8 cellular contexts compared by ENCODE assay signal in the genomic region with DNA sequence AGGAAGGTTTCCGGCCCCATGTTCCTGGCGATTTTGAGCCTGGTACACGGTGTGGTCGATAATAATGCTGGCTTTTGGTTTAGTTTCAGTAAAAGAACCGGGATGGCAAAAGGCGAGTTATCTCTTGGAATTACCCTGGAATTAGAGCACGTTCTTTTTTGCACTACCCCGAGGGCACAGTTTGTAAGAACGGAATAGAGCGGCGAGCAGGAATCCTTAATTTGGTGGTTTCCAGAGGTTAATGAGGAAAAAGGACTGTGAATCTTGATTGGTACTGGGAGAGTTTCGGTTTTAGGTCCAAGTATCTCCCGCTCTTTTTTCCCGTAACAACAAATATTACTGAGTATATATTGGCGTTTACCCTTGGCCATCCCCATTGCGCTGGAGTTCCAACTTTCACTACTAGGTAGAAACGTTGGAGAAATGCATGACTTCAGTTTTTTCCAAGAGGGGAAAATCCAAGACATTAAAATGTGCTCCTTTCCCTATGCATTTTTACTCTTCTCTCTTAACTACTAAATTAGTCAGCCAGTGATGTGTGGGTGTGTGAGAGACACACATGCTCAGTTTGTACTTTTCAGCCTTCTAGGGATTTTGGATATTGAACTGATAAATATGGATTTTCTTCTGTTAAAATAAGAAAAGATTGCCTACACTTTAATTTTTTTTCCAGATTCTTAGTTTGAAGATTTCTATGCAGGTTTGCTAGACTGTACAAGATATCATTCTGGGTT.
DNase-seq lines count a peak whose midpoint lies in the region; ATAC-seq and TF ChIP-seq lines count a peak whose summit lies in the region.

No MANE protein-coding gene starts in this region.

- peak overlapping the region; percentile 95 to 99 for H3K27ac Mint-ChIP-seq in natural killer cell treated with Interleukin-12 subunit alpha and Interleukin-12 subunit beta and Interleukin-15 and Interleukin-18, amount 100 ng/mL, for 72 hours

- peak overlapping the region; percentile 93 for H3K4me3 ChIP-seq in epithelial cell of esophagus (ENCODE audit: low read length)

- no peak for DNase-seq in activated T-cell treated with anti-CD3 and anti-CD28 coated beads, Interleukin-2, amount 50 U/mL, for 4 hours
- no peak for DNase-seq in activated T-cell treated with anti-CD3 and anti-CD28 coated beads, Interleukin-2, amount 50 U/mL, for 48 hours
- DNase-seq in RWPE1 (ENCODE audit: low spot score) (peak; percentile 14), epithelial cell of esophagus (ENCODE audit: low read depth) (peak; percentile 39), NCI-H1436 (lab: John Stamatoyannopoulos, UW) (no peak), AG20443 (ENCODE audit: low spot score) (no peak)
- no peak for DNase-seq in natural killer cell treated with Interleukin-12 subunit alpha and Interleukin-12 subunit beta and Interleukin-15 and Interleukin-18, amount 100 ng/mL, for 72 hours (ENCODE audit: low spot score)

- peak overlapping the region; percentile 90 for H3K27ac ChIP-seq in RWPE1

- no peaks in the 10 kb centered on the region for H3K9me3 Mint-ChIP-seq in activated T-cell treated with anti-CD3 and anti-CD28 coated beads, Interleukin-2, amount 50 U/mL, for 4 hours
- no peaks in the 10 kb centered on the region for H3K9me3 Mint-ChIP-seq in natural killer cell treated with Interleukin-12 subunit alpha and Interleukin-12 subunit beta and Interleukin-15 and Interleukin-18, amount 100 ng/mL, for 72 hours

- TF ChIP-seq CTCF in RWPE1 (conservative IDR thresholded peaks at IDR 0.05; ENCODE audit: low read depth) (no peak), epithelial cell of esophagus (IDR thresholded peaks at IDR 0.05; ENCODE audit: insufficient read depth, low read depth, low read length, missing control alignments) (no peak)

- H3K4me1 Mint-ChIP-seq in activated T-cell treated with anti-CD3 and anti-CD28 coated beads, Interleukin-2, amount 50 U/mL, for 4 hours (ENCODE audit: low read depth) = peaks cover 9% of the 10 kb centered on the region
- H3K4me1 Mint-ChIP-seq in natural killer cell treated with Interleukin-12 subunit alpha and Interleukin-12 subunit beta and Interleukin-15 and Interleukin-18, amount 100 ng/mL, for 72 hours (ENCODE audit: low read depth in 2 of 2) = peaks cover 10 to 13% of the 10 kb centered on the region in 2 donors

- peak overlapping the region; percentile 93 for H3K4me3 Mint-ChIP-seq in activated T-cell treated with anti-CD3 and anti-CD28 coated beads, Interleukin-2, amount 50 U/mL, for 4 hours
- H3K4me3 Mint-ChIP-seq in natural killer cell treated with Interleukin-12 subunit alpha and Interleukin-12 subunit beta and Interleukin-15 and Interleukin-18, amount 100 ng/mL, for 72 hours = peak overlapping the region; percentile 98

- CTCF ChIA-PET in RWPE1 (lab: Yijun Ruan, JAX) = no interaction called here

- POLR2A ChIA-PET in RWPE1 (lab: Yijun Ruan, JAX; ENCODE audit: low non-redundant PET) = no interaction called here

- no peaks in the 10 kb centered on the region for H3K36me3 Mint-ChIP-seq in activated T-cell treated with anti-CD3 and anti-CD28 coated beads, Interleukin-2, amount 50 U/mL, for 4 hours (ENCODE audit: insufficient read depth)
- peaks cover 4% of the 10 kb centered on the region for H3K36me3 Mint-ChIP-seq in natural killer cell treated with Interleukin-12 subunit alpha and Interleukin-12 subunit beta and Interleukin-15 and Interleukin-18, amount 100 ng/mL, for 72 hours

- ATAC-seq in activated T-cell treated with anti-CD3 and anti-CD28 coated beads, Interleukin-2, amount 50 U/mL, for 4 hours = no peak
- ATAC-seq in natural killer cell treated with Interleukin-12 subunit alpha and Interleukin-12 subunit beta and Interleukin-15 and Interleukin-18, amount 100 ng/mL, for 72 hours = no peak
- ATAC-seq in HG03159 (IDR thresholded peaks at IDR 0.05; ENCODE audit: unreplicated experiment) = no peak

- no peaks in the 10 kb centered on the region for H3K27me3 Mint-ChIP-seq in activated T-cell treated with anti-CD3 and anti-CD28 coated beads, Interleukin-2, amount 50 U/mL, for 4 hours (ENCODE audit: low read depth)
- H3K27me3 Mint-ChIP-seq in natural killer cell treated with Interleukin-12 subunit alpha and Interleukin-12 subunit beta and Interleukin-15 and Interleukin-18, amount 100 ng/mL, for 72 hours = peaks cover 0 to 5% of the 10 kb centered on the region in 2 donors

Comparison
In these comparisons a context has a peak if more than half of its experiments do, and no peak if none do; other contexts are left out.
1. DNase-seq: peak in RWPE1 (single experiment) and epithelial cell of esophagus (single experiment); none in activated T-cell treated with anti-CD3 and anti-CD28 coated beads, Interleukin-2, amount 50 U/mL, for 4 hours (single experiment), activated T-cell treated with anti-CD3 and anti-CD28 coated beads, Interleukin-2, amount 50 U/mL, for 48 hours (0 of 2), natural killer cell treated with Interleukin-12 subunit alpha and Interleukin-12 subunit beta and Interleukin-15 and Interleukin-18, amount 100 ng/mL, for 72 hours (single experiment), NCI-H1436 (single experiment) and AG20443 (single experiment).